Comparison of ENCODE assay signal across 8 cellular contexts in genomic region chr11:9231848-9232177, GRCh38. TPM values are rescaled to one million over a fixed set of nuclear protein-coding genes. Genes with fewer than 3 reads are reported as not detected.
DNase-seq lines count a peak whose midpoint lies in the region; ATAC-seq and TF ChIP-seq lines count a peak whose summit lies in the region.

No MANE protein-coding gene starts in this region.

- peaks cover 4 to 6% of the 10 kb centered on the region in 2 donors for H3K36me3 Mint-ChIP-seq in CD14-positive monocyte
- H3K36me3 Mint-ChIP-seq in activated T-helper 1 cell treated with anti-CD3 and anti-CD28 coated beads, Interleukin-12 subunit alpha, Interleukin-12 subunit beta, Interleukin-2, Interleukin-4 antibody, amounts not matched to agents 30 ng/mL and 10 ng/mL and 1 ng/mL, durations not matched to agents 14 hours and 24 hours and 36 hours (ENCODE audit: low read depth): peaks cover 4% of the 10 kb centered on the region

- peaks cover 54% of the 10 kb centered on the region for H3K4me1 Mint-ChIP-seq in CD14-positive monocyte
- peaks cover 34% of the 10 kb centered on the region for H3K4me1 Mint-ChIP-seq in activated T-helper 1 cell treated with anti-CD3 and anti-CD28 coated beads, Interleukin-12 subunit alpha, Interleukin-12 subunit beta, Interleukin-2, Interleukin-4 antibody, amounts not matched to agents 30 ng/mL and 10 ng/mL and 1 ng/mL, durations not matched to agents 14 hours and 24 hours and 36 hours (ENCODE audit: low read depth)

- peaks cover 0 to 1% (median 0%) of the 10 kb centered on the region in 3 donors for H3K27me3 Mint-ChIP-seq in CD14-positive monocyte (ENCODE audit: low read depth in 3 of 3)
- no peaks in the 10 kb centered on the region for H3K27me3 Mint-ChIP-seq in activated T-helper 1 cell treated with anti-CD3 and anti-CD28 coated beads, Interleukin-12 subunit alpha, Interleukin-12 subunit beta, Interleukin-2, Interleukin-4 antibody, amounts not matched to agents 30 ng/mL and 10 ng/mL and 1 ng/mL, durations not matched to agents 14 hours and 24 hours and 36 hours (ENCODE audit: insufficient read depth)

- ATAC-seq in HG02678 (IDR thresholded peaks at IDR 0.05; ENCODE audit: unreplicated experiment): peak; percentile 59

- TF ChIP-seq CTCF in CD14-positive monocyte (IDR thresholded peaks at IDR 0.05): no peak

- POLR2A ChIA-PET in HEK293T (lab: Yijun Ruan, JAX): no interaction called here

- DNase-seq in CD14-positive monocyte (ENCODE audit: low spot score) (no peak), hippocampal formation (lab: John Stamatoyannopoulos, UW) (peak; percentile 13 to 93), superior temporal gyrus (ENCODE audit: extremely low spot score) (peak; percentile 96), DMS79 treated with DMSO at 0.1 percent for 48 hours (lab: John Stamatoyannopoulos, UW) (no peak), HEK293T (ENCODE audit: extremely low spot score) (no peak)
- no peak for DNase-seq in activated T-helper 1 cell treated with anti-CD3 and anti-CD28 coated beads, Interleukin-12 subunit alpha, Interleukin-12 subunit beta, Interleukin-2, Interleukin-4 antibody, amounts not matched to agents 30 ng/mL and 10 ng/mL and 1 ng/mL, durations not matched to agents 14 hours and 24 hours and 36 hours (ENCODE audit: low spot score)
- no peak for DNase-seq in activated effector memory CD4-positive, alpha-beta T cell treated with anti-CD3 and anti-CD28 coated beads, Interleukin-2, amount 50 U/mL, for 16 hours

- peak overlapping the region; percentile 84 to 95 (median 93) for H3K27ac Mint-ChIP-seq in CD14-positive monocyte
- peak overlapping the region; percentile 27 for H3K27ac Mint-ChIP-seq in activated T-helper 1 cell treated with anti-CD3 and anti-CD28 coated beads, Interleukin-12 subunit alpha, Interleukin-12 subunit beta, Interleukin-2, Interleukin-4 antibody, amounts not matched to agents 30 ng/mL and 10 ng/mL and 1 ng/mL, durations not matched to agents 14 hours and 24 hours and 36 hours

- H3K4me3 Mint-ChIP-seq in CD14-positive monocyte: peak overlapping the region; percentile 81 to 89
- H3K4me3 Mint-ChIP-seq in activated T-helper 1 cell treated with anti-CD3 and anti-CD28 coated beads, Interleukin-12 subunit alpha, Interleukin-12 subunit beta, Interleukin-2, Interleukin-4 antibody, amounts not matched to agents 30 ng/mL and 10 ng/mL and 1 ng/mL, durations not matched to agents 14 hours and 24 hours and 36 hours: peak overlapping the region; percentile 49

- peaks cover 0 to 3% (median 0%) of the 10 kb centered on the region in 7 donors for H3K9me3 Mint-ChIP-seq in CD14-positive monocyte
- H3K9me3 Mint-ChIP-seq in activated T-helper 1 cell treated with anti-CD3 and anti-CD28 coated beads, Interleukin-12 subunit alpha, Interleukin-12 subunit beta, Interleukin-2, Interleukin-4 antibody, amounts not matched to agents 30 ng/mL and 10 ng/mL and 1 ng/mL, durations not matched to agents 14 hours and 24 hours and 36 hours: peaks cover 7% of the 10 kb centered on the region

- intact Hi-C loops in CD14-positive monocyte (cut with micrococcal nuclease): no loop called here
- intact Hi-C loops in activated T-helper 1 cell treated with anti-CD3 and anti-CD28 coated beads, Interleukin-12 subunit alpha, Interleukin-12 subunit beta, Interleukin-2, Interleukin-4 antibody, amounts not matched to agents 30 ng/mL and 10 ng/mL and 1 ng/mL, durations not matched to agents 14 hours and 24 hours and 36 hours (cut with micrococcal nuclease): loop anchor here (1.0 to 2.0 kb wide), 3 partner anchors 19 to 32 kb away; no protein-coding TSS in a partner anchor

- CTCF ChIA-PET in HEK293T (lab: Yijun Ruan, JAX): no interaction called here

TF ChIP-seq in HEK293T, 16 proteins besides CTCF, POLR2A, EP300 and RAD21:
- TF ChIP-seq FOXK2 (IDR thresholded peaks at IDR 0.05) (no peak), NFRKB (IDR thresholded peaks at IDR 0.05) (no peak), TARDBP (IDR thresholded peaks at IDR 0.05) (no peak), ELF4 (IDR thresholded peaks at IDR 0.05) (no peak), HDGF (IDR thresholded peaks at IDR 0.05; ENCODE audit: borderline replicate concordance) (no peak), FOXM1 (IDR thresholded peaks at IDR 0.05; ENCODE audit: borderline replicate concordance) (no peak), SP1 (IDR thresholded peaks at IDR 0.05) (no peak), SUZ12 (IDR thresholded peaks at IDR 0.05) (no peak), LEF1 (IDR thresholded peaks at IDR 0.05; ENCODE audit: borderline replicate concordance) (no peak), ARNT (IDR thresholded peaks at IDR 0.05) (no peak), BHLHE40 (IDR thresholded peaks at IDR 0.05; ENCODE audit: borderline replicate concordance) (no peak), FOXA1 (IDR thresholded peaks at IDR 0.05) (no peak), ZNF384 (IDR thresholded peaks at IDR 0.05) (no peak)

RNA-seq across cellular contexts. Expression of gene DENND5A, which starts 33.3 kb away (rescaled TPM):
- polyA plus RNA-seq in CD14-positive monocyte: 10 to 100 TPM; 24.4 to 37.5 TPM
- 45.6 and 47.6 TPM in 2 replicates for total RNA-seq in activated T-helper 1 cell treated with anti-CD3 and anti-CD28 coated beads, Interleukin-12 subunit alpha, Interleukin-12 subunit beta, Interleukin-2, Interleukin-4 antibody, amounts not matched to agents 30 ng/mL and 10 ng/mL and 1 ng/mL, durations not matched to agents 14 hours and 24 hours and 36 hours

Comparison
In these comparisons a context has a peak if more than half of its experiments do, and no peak if none do; other contexts are left out.
1. DNase-seq: peak in hippocampal formation (2 of 2) and superior temporal gyrus (single experiment); none in CD14-positive monocyte (single experiment), activated T-helper 1 cell treated with anti-CD3 and anti-CD28 coated beads, Interleukin-12 subunit alpha, Interleukin-12 subunit beta, Interleukin-2, Interleukin-4 antibody, amounts not matched to agents 30 ng/mL and 10 ng/mL and 1 ng/mL, durations not matched to agents 14 hours and 24 hours and 36 hours (single experiment), activated effector memory CD4-positive, alpha-beta T cell treated with anti-CD3 and anti-CD28 coated beads, Interleukin-2, amount 50 U/mL, for 16 hours (single experiment), DMS79 treated with DMSO at 0.1 percent for 48 hours (single experiment) and HEK293T (single experiment).